Comparison of ENCODE assay signal across 1 cellular context in genomic region chr1:168598963-168599362, GRCh38.
TF ChIP-seq lines count a peak whose summit lies in the region.

No MANE protein-coding gene starts in this region.

TF ChIP-seq in GM12891, 5 proteins besides CTCF, POLR2A, EP300 and RAD21:
- TF ChIP-seq POLR2AphosphoS5 (IDR thresholded peaks at IDR 0.05; ENCODE audit: low read depth, low read length) (no peak), PAX5 (IDR thresholded peaks at IDR 0.05; ENCODE audit: insufficient read depth, low read length, severe bottlenecking) (no peak), POU2F2 (IDR thresholded peaks at IDR 0.05; ENCODE audit: low read depth, low read length) (no peak), SPI1 (IDR thresholded peaks at IDR 0.05; ENCODE audit: low read depth, low read length) (no peak), TAF1 (IDR thresholded peaks at IDR 0.05; ENCODE audit: low read depth, low read length) (no peak)
